ENCODE assay signal across 7 cellular contexts in genomic region chr2:38502107-38502506, GRCh38.
"Had no signal": no experiment of that assay in that cellular context is flagged by ENCODE, and none has a peak within 500 bp of the region (broad histone marks: within the 10 kb centered on the region; RNA-seq: fewer than 3 reads in every experiment).

No MANE protein-coding gene starts in this region.

- FAIRE-seq: HTR-8/SVneo had no signal

- H3K4me2 ChIP-seq: KMS-11 had no signal

- DNase-seq: IMR-90, Karpas-422, KBM-7, KG1 had no signal

- H3K27ac ChIP-seq: HL-60, KMS-11 had no signal

- H3K9ac ChIP-seq: KMS-11 had no signal
